In the genomic region with DNA sequence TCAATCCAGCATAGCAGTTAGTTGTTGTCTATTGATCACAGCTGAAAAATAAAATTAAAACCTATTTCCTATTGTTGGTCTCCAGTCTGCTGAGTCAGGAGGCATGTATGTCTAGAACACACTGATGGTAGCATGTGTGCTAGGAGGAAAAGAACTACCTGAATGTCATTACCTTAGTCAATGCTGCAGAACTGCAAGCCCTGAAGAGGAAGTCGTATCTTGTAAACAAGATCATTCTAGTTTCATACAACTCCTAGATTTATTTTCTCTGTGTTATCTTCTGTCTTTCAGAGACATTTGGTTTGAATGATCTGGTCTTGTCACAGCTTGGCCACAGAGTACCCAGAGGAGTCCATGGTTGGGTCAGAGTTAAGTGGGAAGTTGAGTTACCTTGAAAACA, we compare ENCODE assay signal across 30 cellular contexts.
"Had no signal": no experiment of that assay in that cellular context is flagged by ENCODE, and none has a peak within 500 bp of the region (broad histone marks: within the 10 kb centered on the region; RNA-seq: fewer than 3 reads in every experiment).

No MANE protein-coding gene starts in this region.

- FAIRE-seq: colon had no signal

- ATAC-seq: activated CD4-positive, alpha-beta T cell treated with anti-CD3 and anti-CD28 coated beads for 36 hours; activated CD8-positive, alpha-beta memory T cell treated with anti-CD3 and anti-CD28 coated beads, Interleukin-2, amount 10 ng/mL, durations not matched to agents 7 days and 5 days; activated CD8-positive, alpha-beta T cell treated with anti-CD3 and anti-CD28 coated beads, Interleukin-2, amount 10 ng/mL, durations not matched to agents 7 days and 5 days; activated naive CD8-positive, alpha-beta T cell treated with anti-CD3 and anti-CD28 coated beads, Interleukin-2, amount 50 U/mL, for 24 hours; body of pancreas; effector memory CD8-positive, alpha-beta T cell; gastroesophageal sphincter; heart right ventricle had no signal

- H3K9me3 ChIP-seq: adrenal gland, body of pancreas, esophagus muscularis mucosa, gastroesophageal sphincter, heart right ventricle had no signal

- H3K36me3 ChIP-seq: adrenal gland, esophagus muscularis mucosa, gastroesophageal sphincter, heart right ventricle had no signal

- H3K27me3 ChIP-seq: adrenal gland, body of pancreas, esophagus muscularis mucosa, gastroesophageal sphincter, heart right ventricle had no signal

- H3K4me1 ChIP-seq: adrenal gland, body of pancreas, esophagus muscularis mucosa, gastroesophageal sphincter had no signal

- DNase-seq: activated CD4-positive, alpha-beta memory T cell treated with anti-CD3 and anti-CD28 coated beads for 36 hours; activated CD4-positive, alpha-beta T cell treated with anti-CD3 and anti-CD28 coated beads for 36 hours; activated CD4-positive, alpha-beta T cell treated with anti-CD3 and anti-CD28 coated beads, Interleukin-2, amount 10 ng/mL, durations not matched to agents 24 days and 14 days; activated CD4-positive, CD25-positive, alpha-beta regulatory T cell; activated CD4-positive, CD25-positive, alpha-beta regulatory T cell treated with anti-CD3 and anti-CD28 coated beads, Interleukin-2, amount 50 U/mL, for 72 hours; activated CD8-positive, alpha-beta memory T cell treated with anti-CD3 and anti-CD28 coated beads, Interleukin-2, amount 10 ng/mL, durations not matched to agents 7 days and 5 days; activated CD8-positive, alpha-beta memory T cell treated with anti-CD3 and anti-CD28 coated beads, Interleukin-2, amount 50 U/mL, for 4 hours; activated CD8-positive, alpha-beta T cell treated with anti-CD3 and anti-CD28 coated beads, Interleukin-2, amount 10 ng/mL, durations not matched to agents 7 days and 5 days; activated effector memory CD4-positive, alpha-beta T cell treated with anti-CD3 and anti-CD28 coated beads, Interleukin-2, amount 50 U/mL, for 16 hours; activated naive CD4-positive, alpha-beta T cell treated with anti-CD3 and anti-CD28 coated beads for 36 hours; activated naive CD8-positive, alpha-beta T cell treated with anti-CD3 and anti-CD28 coated beads for 36 hours; activated naive CD8-positive, alpha-beta T cell treated with anti-CD3 and anti-CD28 coated beads, Interleukin-2, amount 50 U/mL, for 24 hours; activated T-cell treated with anti-CD3 and anti-CD28 coated beads, Interleukin-2, amount 50 U/mL, for 1 hour; activated T-cell treated with anti-CD3 and anti-CD28 coated beads, Interleukin-2, amount 50 U/mL, for 48 hours; adrenal gland; amygdala; aorta; body of pancreas; caudate nucleus; cortex of kidney; dermis blood vessel endothelial cell; effector CD4-positive, alpha-beta T cell; effector memory CD8-positive, alpha-beta T cell; erythroblast; foreskin melanocyte; heart right ventricle; T-helper 2 cell had no signal

- H3K4me3 ChIP-seq: adrenal gland, body of pancreas, esophagus muscularis mucosa, gastroesophageal sphincter, heart right ventricle had no signal

- H3K27ac ChIP-seq: adrenal gland, body of pancreas, esophagus muscularis mucosa, gastroesophageal sphincter, heart right ventricle had no signal
